In the genomic region with DNA sequence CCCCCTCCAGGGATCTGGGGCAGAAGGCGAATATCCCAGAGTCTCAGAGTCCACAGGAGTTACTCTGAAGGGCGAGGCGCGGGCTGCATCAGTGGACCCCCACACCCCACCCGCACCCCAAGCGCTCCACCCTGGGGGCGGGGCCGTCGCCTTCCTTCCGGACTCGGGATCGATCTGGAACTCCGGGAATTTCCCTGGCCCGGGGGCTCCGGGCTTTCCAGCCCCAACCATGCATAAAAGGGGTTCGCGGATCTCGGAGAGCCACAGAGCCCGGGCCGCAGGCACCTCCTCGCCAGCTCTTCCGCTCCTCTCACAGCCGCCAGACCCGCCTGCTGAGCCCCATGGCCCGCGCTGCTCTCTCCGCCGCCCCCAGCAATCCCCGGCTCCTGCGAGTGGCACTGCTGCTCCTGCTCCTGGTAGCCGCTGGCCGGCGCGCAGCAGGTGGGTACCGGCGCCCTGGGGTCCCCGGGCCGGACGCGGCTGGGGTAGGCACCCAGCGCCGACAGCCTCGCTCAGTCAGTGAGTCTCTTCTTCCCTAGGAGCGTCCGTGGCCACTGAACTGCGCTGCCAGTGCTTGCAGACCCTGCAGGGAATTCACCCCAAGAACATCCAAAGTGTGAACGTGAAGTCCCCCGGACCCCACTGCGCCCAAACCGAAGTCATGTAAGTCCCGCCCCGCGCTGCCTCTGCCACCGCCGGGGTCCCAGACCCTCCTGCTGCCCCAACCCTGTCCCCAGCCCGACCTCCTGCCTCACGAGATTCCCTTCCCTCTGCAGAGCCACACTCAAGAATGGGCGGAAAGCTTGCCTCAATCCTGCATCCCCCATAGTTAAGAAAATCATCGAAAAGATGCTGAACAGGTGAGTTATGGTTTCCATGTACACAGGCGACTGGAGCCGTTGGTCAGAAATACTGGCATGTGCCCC, we compare ENCODE assay signal across 7 cellular contexts. TPM values are rescaled to one million over a fixed set of nuclear protein-coding genes. Genes with fewer than 3 reads are reported as not detected.
DNase-seq lines count a peak whose midpoint lies in the region; ATAC-seq and TF ChIP-seq lines count a peak whose summit lies in the region.

A gene (plus strand): TSS at position 264 of the 926 bp plus-strand sequence. CDS start 78 bp downstream, at position 342.

- intact Hi-C loops in sigmoid colon (cut with DNase I) = loop anchor here (10.0 kb wide), 2 partner anchors 135 to 165 kb away; a partner anchor contains a TSS

- peaks cover 0 to 17% (median 0%) of the 10 kb centered on the region in 3 donors for H3K27me3 ChIP-seq in sigmoid colon

- peaks cover 0 to 18% (median 9%) of the 10 kb centered on the region in 4 donors for H3K4me1 ChIP-seq in sigmoid colon

- H3K27ac ChIP-seq in sigmoid colon = peak within 1 kb of the TSS; percentile 35 to 79 (median 48)

- no peaks in the 10 kb centered on the region for H3K36me3 Mint-ChIP-seq in WTC11

- no peak within 1 kb of the TSS for H3K27ac Mint-ChIP-seq in WTC11

- H3K36me3 ChIP-seq in sigmoid colon = no peaks in the 10 kb centered on the region

- CTCF ChIA-PET in WTC11 (lab: Charles Lee) = interaction anchor here (0.5 to 2.7 kb wide), 11 partner anchors 9 to 265 kb away, joined by 3 to 21 read pairs (median 6); a partner anchor contains a TSS

- ATAC-seq in WTC11 = peak; percentile 75
- no peak for ATAC-seq in GM18520 (IDR thresholded peaks at IDR 0.05; ENCODE audit: unreplicated experiment)
- ATAC-seq in HG02885 (IDR thresholded peaks at IDR 0.05; ENCODE audit: poor library complexity, unreplicated experiment) = no peak
- no peak for ATAC-seq in HG02852 (IDR thresholded peaks at IDR 0.05; ENCODE audit: unreplicated experiment)

- peak; percentile 9 for DNase-seq in HPDE6-E6E7 (ENCODE audit: extremely low spot score)
- peak; percentile 62 for DNase-seq in WTC11 (ENCODE audit: low spot score)
- peak; percentile 26 for DNase-seq in hepatic stellate cell (ENCODE audit: low spot score)
- peak; percentile 71 for DNase-seq in sigmoid colon

- peak within 1 kb of the TSS; percentile 58 to 74 (median 64) for H3K4me3 ChIP-seq in sigmoid colon

- peaks cover 18% of the 10 kb centered on the region for H3K4me1 Mint-ChIP-seq in WTC11

- no peak for TF ChIP-seq EP300 in sigmoid colon (IDR thresholded peaks at IDR 0.05)

- TF ChIP-seq CTCF in WTC11 (IDR thresholded peaks at IDR 0.05) = no peak
- TF ChIP-seq CTCF in sigmoid colon (IDR thresholded peaks at IDR 0.05) = no peak

- POLR2A ChIA-PET in WTC11 (lab: Charles Lee) = interaction anchor here (1.3 kb wide), 1 partner anchor 33 kb away, joined by 3 read pairs; a partner anchor contains a TSS

- WGBS in sigmoid colon, 2 donors = 3 to 9% methylated on average over 61 of the region's 61 CpGs

- no peaks in the 10 kb centered on the region for H3K9me3 ChIP-seq in sigmoid colon

- H3K4me3 Mint-ChIP-seq in WTC11 = peak within 1 kb of the TSS; percentile 83

- no peaks in the 10 kb centered on the region for H3K9me3 Mint-ChIP-seq in WTC11

- peaks cover 36% of the 10 kb centered on the region for H3K27me3 Mint-ChIP-seq in WTC11 (ENCODE audit: low read depth)

- TF ChIP-seq POLR2A in sigmoid colon (IDR thresholded peaks at IDR 0.05) = no peak

TF ChIP-seq in WTC11, 78 proteins besides CTCF, POLR2A, EP300 and RAD21:
- peak; percentile 69 for TF ChIP-seq ZNF423 (CRISPR knock-in tag; IDR thresholded peaks at IDR 0.05)
- no peak for TF ChIP-seq GTF2I (CRISPR knock-in tag; conservative IDR thresholded peaks at IDR 0.05)
- no peak for TF ChIP-seq TEAD1 (CRISPR knock-in tag; IDR thresholded peaks at IDR 0.05)
- TF ChIP-seq, protein P1, sequence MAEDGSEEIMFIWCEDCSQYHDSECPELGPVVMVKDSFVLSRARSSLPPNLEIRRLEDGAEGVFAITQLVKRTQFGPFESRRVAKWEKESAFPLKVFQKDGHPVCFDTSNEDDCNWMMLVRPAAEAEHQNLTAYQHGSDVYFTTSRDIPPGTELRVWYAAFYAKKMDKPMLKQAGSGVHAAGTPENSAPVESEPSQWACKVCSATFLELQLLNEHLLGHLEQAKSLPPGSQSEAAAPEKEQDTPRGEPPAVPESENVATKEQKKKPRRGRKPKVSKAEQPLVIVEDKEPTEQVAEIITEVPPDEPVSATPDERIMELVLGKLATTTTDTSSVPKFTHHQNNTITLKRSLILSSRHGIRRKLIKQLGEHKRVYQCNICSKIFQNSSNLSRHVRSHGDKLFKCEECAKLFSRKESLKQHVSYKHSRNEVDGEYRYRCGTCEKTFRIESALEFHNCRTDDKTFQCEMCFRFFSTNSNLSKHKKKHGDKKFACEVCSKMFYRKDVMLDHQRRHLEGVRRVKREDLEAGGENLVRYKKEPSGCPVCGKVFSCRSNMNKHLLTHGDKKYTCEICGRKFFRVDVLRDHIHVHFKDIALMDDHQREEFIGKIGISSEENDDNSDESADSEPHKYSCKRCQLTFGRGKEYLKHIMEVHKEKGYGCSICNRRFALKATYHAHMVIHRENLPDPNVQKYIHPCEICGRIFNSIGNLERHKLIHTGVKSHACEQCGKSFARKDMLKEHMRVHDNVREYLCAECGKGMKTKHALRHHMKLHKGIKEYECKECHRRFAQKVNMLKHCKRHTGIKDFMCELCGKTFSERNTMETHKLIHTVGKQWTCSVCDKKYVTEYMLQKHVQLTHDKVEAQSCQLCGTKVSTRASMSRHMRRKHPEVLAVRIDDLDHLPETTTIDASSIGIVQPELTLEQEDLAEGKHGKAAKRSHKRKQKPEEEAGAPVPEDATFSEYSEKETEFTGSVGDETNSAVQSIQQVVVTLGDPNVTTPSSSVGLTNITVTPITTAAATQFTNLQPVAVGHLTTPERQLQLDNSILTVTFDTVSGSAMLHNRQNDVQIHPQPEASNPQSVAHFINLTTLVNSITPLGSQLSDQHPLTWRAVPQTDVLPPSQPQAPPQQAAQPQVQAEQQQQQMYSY (CRISPR knock-in tag; IDR thresholded peaks at IDR 0.05) = peak; percentile 36; the same call in 1 of the 2 replicates
- TF ChIP-seq, protein P2, sequence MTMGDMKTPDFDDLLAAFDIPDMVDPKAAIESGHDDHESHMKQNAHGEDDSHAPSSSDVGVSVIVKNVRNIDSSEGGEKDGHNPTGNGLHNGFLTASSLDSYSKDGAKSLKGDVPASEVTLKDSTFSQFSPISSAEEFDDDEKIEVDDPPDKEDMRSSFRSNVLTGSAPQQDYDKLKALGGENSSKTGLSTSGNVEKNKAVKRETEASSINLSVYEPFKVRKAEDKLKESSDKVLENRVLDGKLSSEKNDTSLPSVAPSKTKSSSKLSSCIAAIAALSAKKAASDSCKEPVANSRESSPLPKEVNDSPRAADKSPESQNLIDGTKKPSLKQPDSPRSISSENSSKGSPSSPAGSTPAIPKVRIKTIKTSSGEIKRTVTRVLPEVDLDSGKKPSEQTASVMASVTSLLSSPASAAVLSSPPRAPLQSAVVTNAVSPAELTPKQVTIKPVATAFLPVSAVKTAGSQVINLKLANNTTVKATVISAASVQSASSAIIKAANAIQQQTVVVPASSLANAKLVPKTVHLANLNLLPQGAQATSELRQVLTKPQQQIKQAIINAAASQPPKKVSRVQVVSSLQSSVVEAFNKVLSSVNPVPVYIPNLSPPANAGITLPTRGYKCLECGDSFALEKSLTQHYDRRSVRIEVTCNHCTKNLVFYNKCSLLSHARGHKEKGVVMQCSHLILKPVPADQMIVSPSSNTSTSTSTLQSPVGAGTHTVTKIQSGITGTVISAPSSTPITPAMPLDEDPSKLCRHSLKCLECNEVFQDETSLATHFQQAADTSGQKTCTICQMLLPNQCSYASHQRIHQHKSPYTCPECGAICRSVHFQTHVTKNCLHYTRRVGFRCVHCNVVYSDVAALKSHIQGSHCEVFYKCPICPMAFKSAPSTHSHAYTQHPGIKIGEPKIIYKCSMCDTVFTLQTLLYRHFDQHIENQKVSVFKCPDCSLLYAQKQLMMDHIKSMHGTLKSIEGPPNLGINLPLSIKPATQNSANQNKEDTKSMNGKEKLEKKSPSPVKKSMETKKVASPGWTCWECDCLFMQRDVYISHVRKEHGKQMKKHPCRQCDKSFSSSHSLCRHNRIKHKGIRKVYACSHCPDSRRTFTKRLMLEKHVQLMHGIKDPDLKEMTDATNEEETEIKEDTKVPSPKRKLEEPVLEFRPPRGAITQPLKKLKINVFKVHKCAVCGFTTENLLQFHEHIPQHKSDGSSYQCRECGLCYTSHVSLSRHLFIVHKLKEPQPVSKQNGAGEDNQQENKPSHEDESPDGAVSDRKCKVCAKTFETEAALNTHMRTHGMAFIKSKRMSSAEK (CRISPR knock-in tag; IDR thresholded peaks at IDR 0.05; ENCODE audit: borderline replicate concordance) = no peak
- TF ChIP-seq, protein P3, sequence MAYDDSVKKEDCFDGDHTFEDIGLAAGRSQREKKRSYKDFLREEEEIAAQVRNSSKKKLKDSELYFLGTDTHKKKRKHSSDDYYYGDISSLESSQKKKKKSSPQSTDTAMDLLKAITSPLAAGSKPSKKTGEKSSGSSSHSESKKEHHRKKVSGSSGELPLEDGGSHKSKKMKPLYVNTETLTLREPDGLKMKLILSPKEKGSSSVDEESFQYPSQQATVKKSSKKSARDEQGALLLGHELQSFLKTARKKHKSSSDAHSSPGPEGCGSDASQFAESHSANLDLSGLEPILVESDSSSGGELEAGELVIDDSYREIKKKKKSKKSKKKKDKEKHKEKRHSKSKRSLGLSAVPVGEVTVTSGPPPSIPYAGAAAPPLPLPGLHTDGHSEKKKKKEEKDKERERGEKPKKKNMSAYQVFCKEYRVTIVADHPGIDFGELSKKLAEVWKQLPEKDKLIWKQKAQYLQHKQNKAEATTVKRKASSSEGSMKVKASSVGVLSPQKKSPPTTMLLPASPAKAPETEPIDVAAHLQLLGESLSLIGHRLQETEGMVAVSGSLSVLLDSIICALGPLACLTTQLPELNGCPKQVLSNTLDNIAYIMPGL (CRISPR knock-in tag; IDR thresholded peaks at IDR 0.05) = 0 out of 2 replicates have a peak, but pooled peaks have one; percentile 59
- TF ChIP-seq ETV6 (CRISPR knock-in tag; IDR thresholded peaks at IDR 0.05) = 0 out of 2 replicates have a peak, but pooled peaks have one; percentile 2

RNA-seq across cellular contexts. Expression of the gene that starts here (rescaled TPM):
- total RNA-seq in WTC11 (2021) (0.85 to 1.4 TPM (median 1.4 TPM) in 3 replicates), sigmoid colon (1 to 10 TPM; 1.5 to 6.8 (median 4.0) TPM)
- polyA plus RNA-seq in sigmoid colon = 100 to 1,000 TPM in 1 of 3 donors, 10 to 100 TPM in 2; 13.2 to 222 (median 16.0) TPM

Comparison
In these comparisons a context has a peak if more than half of its experiments do, and no peak if none do; other contexts are left out.
1. DNase-seq: peak in every context shown above with its lines; median percentile 71 in sigmoid colon; 62 in WTC11; 26 in hepatic stellate cell; 9 in HPDE6-E6E7.